In genomic region chr4:154427149-154427548, GRCh38 we compare ENCODE assay signal across 19 cellular contexts.
"Had no signal": no experiment of that assay in that cellular context is flagged by ENCODE, and none has a peak within 500 bp of the region (broad histone marks: within the 10 kb centered on the region; RNA-seq: fewer than 3 reads in every experiment).

No MANE protein-coding gene starts in this region.

- H3K36me3 Mint-ChIP-seq: naive thymus-derived CD4-positive, alpha-beta T cell; stimulated activated memory B cell treated with anti-CD40 and anti-IgM and Interleukin-4, amounts not matched to agents 10 μg/mL and 1 μg/mL and 100 μg/mL, for 72 hours had no signal

- H3K4me3 Mint-ChIP-seq: naive thymus-derived CD4-positive, alpha-beta T cell; neural crest cell; stimulated activated memory B cell treated with anti-CD40 and anti-IgM and Interleukin-4, amounts not matched to agents 10 μg/mL and 1 μg/mL and 100 μg/mL, for 72 hours; stimulated activated naive CD8-positive, alpha-beta T cell treated with anti-CD3 and anti-CD28 coated beads, Interleukin-15, Interleukin-2, amounts not matched to agents 100 ng/mL and 50 ng/mL, for 24 hours had no signal

- H3K36me3 ChIP-seq: spleen, tibial nerve, upper lobe of right lung, vagina had no signal

- H2AFZ ChIP-seq: hepatocyte had no signal

- H3K4me3 ChIP-seq: dorsolateral prefrontal cortex, hepatocyte, spleen, tibial nerve, upper lobe of right lung, vagina had no signal

- H3K9me3 ChIP-seq: spleen, tibial nerve, upper lobe of right lung, vagina had no signal

- H3K9me3 Mint-ChIP-seq: naive thymus-derived CD4-positive, alpha-beta T cell; neural crest cell; stimulated activated memory B cell treated with anti-CD40 and anti-IgM and Interleukin-4, amounts not matched to agents 10 μg/mL and 1 μg/mL and 100 μg/mL, for 72 hours; stimulated activated naive CD8-positive, alpha-beta T cell treated with anti-CD3 and anti-CD28 coated beads, Interleukin-15, Interleukin-2, amounts not matched to agents 100 ng/mL and 50 ng/mL, for 24 hours had no signal

- H3K27ac ChIP-seq: dorsolateral prefrontal cortex, hepatocyte, spleen, tibial nerve, upper lobe of right lung, vagina had no signal

- DNase-seq: dorsolateral prefrontal cortex; effector CD8-positive, alpha-beta T cell; foreskin melanocyte; head of caudate nucleus; kidney glomerular epithelial cell; naive thymus-derived CD4-positive, alpha-beta T cell; posterior cingulate gyrus; spleen; stimulated activated CD4-positive, alpha-beta T cell treated with anti-CD3 and anti-CD28 coated beads, Interleukin-15, amount 100 ng/mL, for 24 hours; stimulated activated CD4-positive, alpha-beta T cell treated with anti-CD3 and anti-CD28 coated beads, Interleukin-1b, Interleukin-23, amount 100 ng/mL, for 48 hours; stimulated activated CD4-positive, alpha-beta T cell treated with anti-CD3 and anti-CD28 coated beads, Interleukin-4, amount 100 ng/mL, for 24 hours; upper lobe of right lung had no signal

- H3K4me1 ChIP-seq: spleen, tibial nerve, upper lobe of right lung, vagina had no signal

- ATAC-seq: naive thymus-derived CD4-positive, alpha-beta T cell; sciatic nerve; stimulated activated memory B cell treated with anti-CD40 and anti-IgM and Interleukin-4, amounts not matched to agents 10 μg/mL and 1 μg/mL and 100 μg/mL, for 72 hours; upper lobe of right lung had no signal

- H3K27me3 ChIP-seq: spleen, upper lobe of right lung, vagina had no signal

- H3K79me2 ChIP-seq: hepatocyte had no signal

- H3K4me1 Mint-ChIP-seq: naive thymus-derived CD4-positive, alpha-beta T cell had no signal

- H3K27ac Mint-ChIP-seq: stimulated activated memory B cell treated with anti-CD40 and anti-IgM and Interleukin-4, amounts not matched to agents 10 μg/mL and 1 μg/mL and 100 μg/mL, for 72 hours; stimulated activated naive CD8-positive, alpha-beta T cell treated with anti-CD3 and anti-CD28 coated beads, Interleukin-15, Interleukin-2, amounts not matched to agents 100 ng/mL and 50 ng/mL, for 24 hours had no signal

- H3K4me2 ChIP-seq: hepatocyte had no signal
